In the genomic region with DNA sequence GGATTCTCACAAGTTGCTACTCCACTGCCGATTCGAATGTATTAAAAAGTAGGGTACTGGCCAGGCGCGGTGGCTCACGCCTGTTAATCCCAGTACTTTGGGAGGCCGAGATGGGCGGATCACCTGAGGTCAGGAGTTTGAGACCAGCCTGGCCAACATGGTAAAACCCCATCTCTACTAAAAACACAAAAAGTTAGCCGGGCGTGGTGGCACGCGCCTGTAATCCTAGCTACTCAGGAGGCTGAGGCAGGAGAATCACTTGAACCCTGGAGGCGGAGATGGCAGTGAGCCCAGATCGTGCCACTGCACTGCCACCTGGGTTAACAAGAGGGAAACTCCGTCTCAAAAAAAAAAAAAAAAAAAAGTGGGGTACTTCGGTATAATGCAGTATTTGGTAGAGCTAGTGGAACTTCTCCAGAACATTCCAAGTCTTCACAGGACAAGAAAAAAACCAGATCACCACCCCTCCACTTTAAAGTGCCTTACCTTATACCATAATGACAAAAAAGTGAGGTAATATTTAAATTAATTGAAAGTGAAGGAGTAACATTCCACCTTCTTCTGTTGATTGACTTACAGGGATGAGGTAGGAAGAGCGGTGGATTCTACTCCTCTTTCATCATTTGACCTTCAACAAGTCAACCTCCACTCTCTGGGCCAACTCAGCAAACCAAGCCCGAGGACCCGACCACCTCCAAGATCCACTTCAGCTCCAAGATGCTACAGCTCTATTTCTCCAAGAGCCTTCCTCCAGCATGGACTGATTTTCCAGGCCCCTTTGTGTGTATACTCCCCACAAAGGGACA, we compare ENCODE assay signal across 1 cellular context.
TF ChIP-seq lines count a peak whose summit lies in the region.

No MANE protein-coding gene starts in this region.

TF ChIP-seq in K562, 482 proteins besides CTCF, POLR2A, EP300 and RAD21 (continued from another document):
- TF ChIP-seq PRPF4 (IDR thresholded peaks at IDR 0.05; ENCODE audit: insufficient read depth, low read depth, low read length, poor library complexity, severe bottlenecking) (no peak), BACH1 (tag; IDR thresholded peaks at IDR 0.05) (0 out of 2 replicates have a peak, but pooled peaks have one; percentile 3), TAF1 (IDR thresholded peaks at IDR 0.05; ENCODE audit: control insufficient read depth, extremely low read depth, insufficient read depth, low read length, severe bottlenecking) (peak; percentile 17), ZNF707 (CRISPR knock-in tag; conservative IDR thresholded peaks at IDR 0.05) (no peak), CREB3L1 (IDR thresholded peaks at IDR 0.05; ENCODE audit: borderline replicate concordance, low read depth) (0 out of 2 replicates have a peak, but pooled peaks have one; percentile 25), ZZZ3 (IDR thresholded peaks at IDR 0.05) (no peak), ZNF75A (CRISPR knock-in tag; IDR thresholded peaks at IDR 0.05) (no peak), ZNF586 (CRISPR knock-in tag; conservative IDR thresholded peaks at IDR 0.05) (no peak), SNIP1 (IDR thresholded peaks at IDR 0.05; ENCODE audit: low read depth) (no peak), FOS (IDR thresholded peaks at IDR 0.05; ENCODE audit: extremely low read depth, insufficient read length) (no peak), ESRRA (IDR thresholded peaks at IDR 0.05; ENCODE audit: borderline replicate concordance, low read depth) (peak; percentile 95), SMAD4 (CRISPR knock-in tag; conservative IDR thresholded peaks at IDR 0.05) (0 out of 2 replicates have a peak, but pooled peaks have one; percentile 32), NKRF (IDR thresholded peaks at IDR 0.05; ENCODE audit: borderline replicate concordance) (0 out of 2 replicates have a peak, but pooled peaks have one; percentile 20), ZEB2 (IDR thresholded peaks at IDR 0.05) (no peak), PRMT5 (CRISPR knock-in tag; IDR thresholded peaks at IDR 0.05) (no peak)
- TF ChIP-seq, protein P1, sequence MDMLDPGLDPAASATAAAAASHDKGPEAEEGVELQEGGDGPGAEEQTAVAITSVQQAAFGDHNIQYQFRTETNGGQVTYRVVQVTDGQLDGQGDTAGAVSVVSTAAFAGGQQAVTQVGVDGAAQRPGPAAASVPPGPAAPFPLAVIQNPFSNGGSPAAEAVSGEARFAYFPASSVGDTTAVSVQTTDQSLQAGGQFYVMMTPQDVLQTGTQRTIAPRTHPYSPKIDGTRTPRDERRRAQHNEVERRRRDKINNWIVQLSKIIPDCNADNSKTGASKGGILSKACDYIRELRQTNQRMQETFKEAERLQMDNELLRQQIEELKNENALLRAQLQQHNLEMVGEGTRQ (CRISPR knock-in tag; IDR thresholded peaks at IDR 0.05): no peak
- TF ChIP-seq, protein P2, sequence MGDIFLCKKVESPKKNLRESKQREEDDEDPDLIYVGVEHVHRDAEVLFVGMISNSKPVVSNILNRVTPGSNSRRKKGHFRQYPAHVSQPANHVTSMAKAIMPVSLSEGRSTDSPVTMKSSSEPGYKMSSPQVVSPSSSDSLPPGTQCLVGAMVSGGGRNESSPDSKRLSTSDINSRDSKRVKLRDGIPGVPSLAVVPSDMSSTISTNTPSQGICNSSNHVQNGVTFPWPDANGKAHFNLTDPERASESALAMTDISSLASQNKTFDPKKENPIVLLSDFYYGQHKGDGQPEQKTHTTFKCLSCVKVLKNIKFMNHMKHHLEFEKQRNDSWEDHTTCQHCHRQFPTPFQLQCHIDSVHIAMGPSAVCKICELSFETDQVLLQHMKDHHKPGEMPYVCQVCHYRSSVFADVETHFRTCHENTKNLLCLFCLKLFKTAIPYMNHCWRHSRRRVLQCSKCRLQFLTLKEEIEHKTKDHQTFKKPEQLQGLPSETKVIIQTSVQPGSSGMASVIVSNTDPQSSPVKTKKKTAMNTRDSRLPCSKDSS (IDR thresholded peaks at IDR 0.05; ENCODE audit: low read depth, partially characterized antibody): no peak
- TF ChIP-seq, protein P3, sequence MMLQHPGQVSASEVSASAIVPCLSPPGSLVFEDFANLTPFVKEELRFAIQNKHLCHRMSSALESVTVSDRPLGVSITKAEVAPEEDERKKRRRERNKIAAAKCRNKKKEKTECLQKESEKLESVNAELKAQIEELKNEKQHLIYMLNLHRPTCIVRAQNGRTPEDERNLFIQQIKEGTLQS (IDR thresholded peaks at IDR 0.05): peak; percentile 13; the same call in 1 of the 2 replicates
- TF ChIP-seq, protein P3 (CRISPR knock-in tag; conservative IDR thresholded peaks at IDR 0.05): no peak
- TF ChIP-seq, protein P4, sequence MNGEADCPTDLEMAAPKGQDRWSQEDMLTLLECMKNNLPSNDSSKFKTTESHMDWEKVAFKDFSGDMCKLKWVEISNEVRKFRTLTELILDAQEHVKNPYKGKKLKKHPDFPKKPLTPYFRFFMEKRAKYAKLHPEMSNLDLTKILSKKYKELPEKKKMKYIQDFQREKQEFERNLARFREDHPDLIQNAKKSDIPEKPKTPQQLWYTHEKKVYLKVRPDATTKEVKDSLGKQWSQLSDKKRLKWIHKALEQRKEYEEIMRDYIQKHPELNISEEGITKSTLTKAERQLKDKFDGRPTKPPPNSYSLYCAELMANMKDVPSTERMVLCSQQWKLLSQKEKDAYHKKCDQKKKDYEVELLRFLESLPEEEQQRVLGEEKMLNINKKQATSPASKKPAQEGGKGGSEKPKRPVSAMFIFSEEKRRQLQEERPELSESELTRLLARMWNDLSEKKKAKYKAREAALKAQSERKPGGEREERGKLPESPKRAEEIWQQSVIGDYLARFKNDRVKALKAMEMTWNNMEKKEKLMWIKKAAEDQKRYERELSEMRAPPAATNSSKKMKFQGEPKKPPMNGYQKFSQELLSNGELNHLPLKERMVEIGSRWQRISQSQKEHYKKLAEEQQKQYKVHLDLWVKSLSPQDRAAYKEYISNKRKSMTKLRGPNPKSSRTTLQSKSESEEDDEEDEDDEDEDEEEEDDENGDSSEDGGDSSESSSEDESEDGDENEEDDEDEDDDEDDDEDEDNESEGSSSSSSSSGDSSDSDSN (IDR thresholded peaks at IDR 0.05; ENCODE audit: borderline replicate concordance in 1 of 2, low read depth in 2 of 2, low read length in 2 of 2): no peak
